ENCODE assay signal across 9 cellular contexts in the genomic region with DNA sequence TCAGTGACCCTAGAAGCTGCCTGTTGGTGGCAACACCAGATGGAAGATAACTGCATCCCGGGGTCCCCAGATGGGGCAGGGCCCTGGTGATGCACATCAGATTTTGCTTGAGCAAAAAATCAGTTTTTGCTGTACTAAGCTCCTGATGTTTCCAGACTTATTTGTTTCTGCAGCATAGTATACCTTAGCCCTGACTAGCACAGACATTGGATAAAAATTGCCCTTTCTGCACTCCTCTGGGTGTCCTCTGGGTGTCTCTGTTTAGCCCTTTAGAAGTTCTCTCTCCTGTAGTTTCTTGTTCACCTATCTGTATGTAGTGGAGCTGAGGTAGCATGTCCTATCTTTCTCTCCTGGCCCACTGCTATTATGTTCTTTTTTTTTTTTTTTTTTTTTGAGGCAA. TPM values are rescaled to one million over a fixed set of nuclear protein-coding genes. Genes with fewer than 3 reads are reported as not detected.
DNase-seq lines count a peak whose midpoint lies in the region; ATAC-seq, FAIRE-seq and TF ChIP-seq lines count a peak whose summit lies in the region.
"Had no signal": no experiment of that assay in that cellular context is flagged by ENCODE, and none has a peak within 500 bp of the region (broad histone marks: within the 10 kb centered on the region; RNA-seq: fewer than 3 reads in every experiment).

No MANE protein-coding gene starts in this region.

- DNase-seq in DMS114 treated with DMSO at 0.1 percent for 48 hours (lab: John Stamatoyannopoulos, UW; ENCODE audit: unreplicated experiment) (peak; percentile 16), H54 (ENCODE audit: insufficient read length, low spot score) (peak; percentile 17), OCI-LY7 (ENCODE audit: low spot score) (peak; percentile 58), UCSD-AML1 (lab: John Stamatoyannopoulos, UW; ENCODE audit: unreplicated experiment) (no peak), suprapubic skin (ENCODE audit: low spot score in 2 of 2) (no peak), DMS79 treated with DMSO at 0.1 percent for 48 hours (lab: John Stamatoyannopoulos, UW) (no peak)
- DNase-seq: heart left ventricle had no signal

- CTCF ChIA-PET in OCI-LY7 (lab: Charles Lee; ENCODE audit: unreplicated experiment) = interaction anchor here (0.7 kb wide), 1 partner anchor 278 kb away, joined by 5 read pairs; no protein-coding TSS in a partner anchor

- no peak overlapping the region for H2AFZ ChIP-seq in OCI-LY7 (ENCODE audit: low read length)

- no peak for TF ChIP-seq POLR2A in H54 (IDR thresholded peaks at IDR 0.05; ENCODE audit: low read depth, low read length)
- no peak for TF ChIP-seq POLR2A in suprapubic skin (IDR thresholded peaks at IDR 0.05)

- 100% methylated on average over 1 of the region's 1 CpG for WGBS in suprapubic skin

- no peak overlapping the region for H3K4me3 ChIP-seq in OCI-LY7 (ENCODE audit: low read depth, low read length, poor library complexity, severe bottlenecking)
- H3K4me3 ChIP-seq in suprapubic skin = no peak overlapping the region
- H3K4me3 ChIP-seq: heart left ventricle had no signal

- H3K4me1 ChIP-seq in OCI-LY7 (ENCODE audit: insufficient read depth, low read length, poor library complexity, severe bottlenecking) = peaks cover 20% of the 10 kb centered on the region
- H3K4me1 ChIP-seq in suprapubic skin = peaks cover 12% of the 10 kb centered on the region

- peak; percentile 58 for ATAC-seq in esophagus mucosa
- ATAC-seq in HG02763 (IDR thresholded peaks at IDR 0.05; ENCODE audit: unreplicated experiment) = no peak

- H3K9me2 ChIP-seq in OCI-LY7 (ENCODE audit: insufficient read depth, low read length) = no peaks in the 10 kb centered on the region

- H3K36me3 ChIP-seq in OCI-LY7 (ENCODE audit: insufficient read depth, low read length) (no peaks in the 10 kb centered on the region), suprapubic skin (no peaks in the 10 kb centered on the region)
- H3K36me3 ChIP-seq: heart left ventricle had no signal

- no peaks in the 10 kb centered on the region for H4K20me1 ChIP-seq in OCI-LY7 (ENCODE audit: insufficient read depth, low read length)

- no peak for TF ChIP-seq EP300 in suprapubic skin (IDR thresholded peaks at IDR 0.05)

- H3K79me2 ChIP-seq in OCI-LY7 (ENCODE audit: insufficient read depth, low read depth, low read length) = no peaks in the 10 kb centered on the region

- BruUV-seq in OCI-LY7 (replicated peaks; lab: Mats Ljungman, UMichigan) = no TSS peak

- no peak overlapping the region for H3K4me2 ChIP-seq in OCI-LY7 (ENCODE audit: low read length)

- H3K27ac ChIP-seq in OCI-LY7 (ENCODE audit: low read depth, low read length, poor library complexity, severe bottlenecking) = no peak overlapping the region
- no peak overlapping the region for H3K27ac ChIP-seq in suprapubic skin
- H3K27ac ChIP-seq: heart left ventricle had no signal

- H3K9me3 ChIP-seq in OCI-LY7 (ENCODE audit: low read length) (peaks cover 5% of the 10 kb centered on the region; the same call in 1 of the 2 replicates), suprapubic skin (no peaks in the 10 kb centered on the region)
- H3K9me3 ChIP-seq: heart left ventricle had no signal

- POLR2A ChIA-PET in OCI-LY7 (lab: Charles Lee) = interaction anchor here (0.6 kb wide), 1 partner anchor 12 kb away, joined by 5 read pairs; no protein-coding TSS in a partner anchor

- intact Hi-C loops in OCI-LY7 (cut with micrococcal nuclease; ENCODE audit: unreplicated experiment) = loop anchor here (10.0 kb wide), 1 partner anchor 418 kb away; the partner anchor contains the start of gene PINK1

- TF ChIP-seq CTCF in OCI-LY7 (conservative IDR thresholded peaks at IDR 0.05; ENCODE audit: low read length) (peak; percentile 75), suprapubic skin (IDR thresholded peaks at IDR 0.05) (no peak)

- peaks cover 24% of the 10 kb centered on the region for H3K27me3 ChIP-seq in suprapubic skin

- FAIRE-seq in H54 (lab: Jason Lieb, UNC) = no peak

RNA-seq across cellular contexts. Expression of gene PLA2G2C, which starts 30.3 kb away (rescaled TPM):
- total RNA-seq in OCI-LY7 (2014; rRNA removed; shearing (Covaris generic)) = 0.44 TPM in 1 of 2 replicates, not detected in the other
- total RNA-seq in OCI-LY7 (2022) (0.57 and 0.83 TPM in 2 replicates), esophagus mucosa (0.48 TPM), suprapubic skin (not detected)

RNA-seq across cellular contexts. Expression of gene UBXN10, which starts 30.7 kb away (rescaled TPM):
- total RNA-seq in OCI-LY7 (2014; rRNA removed; shearing (Covaris generic)) = 0.28 and 0.50 TPM in 2 replicates
- total RNA-seq in OCI-LY7 (2022) (0.35 and 0.42 TPM in 2 replicates), esophagus mucosa (0.04 TPM), suprapubic skin (1 to 10 TPM in 1 of 4 donors, under 1 TPM in 3; 0.48 to 1.0 (median 0.68) TPM)

Comparison
In these comparisons a context has a peak if more than half of its experiments do, and no peak if none do; other contexts are left out.
1. DNase-seq: peak in DMS114 treated with DMSO at 0.1 percent for 48 hours (single experiment), H54 (single experiment) and OCI-LY7 (single experiment); none in UCSD-AML1 (single experiment), suprapubic skin (0 of 2) and DMS79 treated with DMSO at 0.1 percent for 48 hours (single experiment).